ENCODE assay signal across 1 cellular context in the genomic region with DNA sequence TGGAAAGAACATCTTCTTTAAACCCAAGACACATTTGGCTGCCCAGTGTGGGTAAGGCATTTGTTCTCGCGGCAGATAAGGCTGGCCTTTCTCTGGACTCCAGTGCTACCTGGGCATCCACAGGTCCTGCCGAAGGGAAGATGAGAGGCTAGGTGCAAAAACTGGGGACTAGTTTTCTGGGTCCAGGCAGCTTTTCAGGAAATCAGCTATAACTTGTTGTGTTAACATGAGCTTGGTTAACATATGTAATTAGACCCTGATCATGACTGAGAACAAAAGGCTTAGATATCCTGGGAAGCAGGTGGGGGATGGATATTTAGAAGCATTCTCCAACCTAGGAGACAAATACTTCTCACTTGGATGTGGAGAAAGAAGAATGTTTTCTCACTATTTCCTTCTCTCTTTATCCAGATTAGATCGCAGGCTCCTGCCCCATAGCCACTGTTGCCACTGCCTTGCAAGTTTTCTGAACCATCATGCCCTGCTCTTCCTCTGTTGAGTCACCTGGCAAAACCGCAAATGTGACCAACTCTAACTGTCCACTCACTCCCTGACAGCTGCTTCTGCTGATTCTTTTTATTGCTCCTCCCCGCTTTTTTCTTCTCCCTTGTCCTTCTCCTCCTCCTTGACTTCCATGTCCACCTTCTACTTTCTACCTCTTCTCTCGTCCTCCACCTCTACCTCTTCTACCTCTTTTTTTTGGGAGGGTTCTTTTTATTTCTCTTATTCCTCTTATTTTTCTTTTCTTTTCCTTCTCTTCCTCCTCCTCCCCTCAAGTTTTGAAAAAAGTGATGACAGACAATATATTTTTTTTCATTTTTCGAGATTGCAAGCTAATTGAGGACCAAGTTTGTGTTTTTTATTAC.
TF ChIP-seq lines count a peak whose summit lies in the region.

No MANE protein-coding gene starts in this region.

TF ChIP-seq in K562, 482 proteins besides CTCF, POLR2A, EP300 and RAD21 (continued from another document and continues in another):
- peak; percentile 10; the same call in 1 of the 2 replicates for TF ChIP-seq ZNF23 (CRISPR knock-in tag; IDR thresholded peaks at IDR 0.05)
- no peak for TF ChIP-seq FUS (optimal IDR thresholded peaks at IDR 0.05; ENCODE audit: low read depth, low read length)
- TF ChIP-seq, protein P1, sequence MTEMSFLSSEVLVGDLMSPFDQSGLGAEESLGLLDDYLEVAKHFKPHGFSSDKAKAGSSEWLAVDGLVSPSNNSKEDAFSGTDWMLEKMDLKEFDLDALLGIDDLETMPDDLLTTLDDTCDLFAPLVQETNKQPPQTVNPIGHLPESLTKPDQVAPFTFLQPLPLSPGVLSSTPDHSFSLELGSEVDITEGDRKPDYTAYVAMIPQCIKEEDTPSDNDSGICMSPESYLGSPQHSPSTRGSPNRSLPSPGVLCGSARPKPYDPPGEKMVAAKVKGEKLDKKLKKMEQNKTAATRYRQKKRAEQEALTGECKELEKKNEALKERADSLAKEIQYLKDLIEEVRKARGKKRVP (CRISPR knock-in tag; IDR thresholded peaks at IDR 0.05): peak; percentile 91
- no peak for TF ChIP-seq CREBBP (IDR thresholded peaks at IDR 0.05; ENCODE audit: low read depth, low read length)
- TF ChIP-seq, protein P2, sequence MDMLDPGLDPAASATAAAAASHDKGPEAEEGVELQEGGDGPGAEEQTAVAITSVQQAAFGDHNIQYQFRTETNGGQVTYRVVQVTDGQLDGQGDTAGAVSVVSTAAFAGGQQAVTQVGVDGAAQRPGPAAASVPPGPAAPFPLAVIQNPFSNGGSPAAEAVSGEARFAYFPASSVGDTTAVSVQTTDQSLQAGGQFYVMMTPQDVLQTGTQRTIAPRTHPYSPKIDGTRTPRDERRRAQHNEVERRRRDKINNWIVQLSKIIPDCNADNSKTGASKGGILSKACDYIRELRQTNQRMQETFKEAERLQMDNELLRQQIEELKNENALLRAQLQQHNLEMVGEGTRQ (CRISPR knock-in tag; IDR thresholded peaks at IDR 0.05): no peak
- TF ChIP-seq SETDB1 (IDR thresholded peaks at IDR 0.05; ENCODE audit: low read length): no peak
- TF ChIP-seq NEUROD1 (IDR thresholded peaks at IDR 0.05; ENCODE audit: borderline replicate concordance, low read depth, low read length, partially characterized antibody): peak; percentile 53
- no peak for TF ChIP-seq KLF1 (tag; IDR thresholded peaks at IDR 0.05)
- TF ChIP-seq MTA1 (IDR thresholded peaks at IDR 0.05; ENCODE audit: borderline replicate concordance): peak; percentile 89
- TF ChIP-seq ZNF384 (IDR thresholded peaks at IDR 0.05; ENCODE audit: low read depth, low read length): peak; percentile 64
- TF ChIP-seq SMAD2 (IDR thresholded peaks at IDR 0.05; ENCODE audit: low read depth, low read length): no peak
- TF ChIP-seq SIN3B (IDR thresholded peaks at IDR 0.05; ENCODE audit: low read depth): no peak
- 0 out of 2 replicates have a peak, but pooled peaks have one; percentile 43 for TF ChIP-seq ZNF3 (CRISPR knock-in tag; IDR thresholded peaks at IDR 0.05)
- TF ChIP-seq, protein P3, sequence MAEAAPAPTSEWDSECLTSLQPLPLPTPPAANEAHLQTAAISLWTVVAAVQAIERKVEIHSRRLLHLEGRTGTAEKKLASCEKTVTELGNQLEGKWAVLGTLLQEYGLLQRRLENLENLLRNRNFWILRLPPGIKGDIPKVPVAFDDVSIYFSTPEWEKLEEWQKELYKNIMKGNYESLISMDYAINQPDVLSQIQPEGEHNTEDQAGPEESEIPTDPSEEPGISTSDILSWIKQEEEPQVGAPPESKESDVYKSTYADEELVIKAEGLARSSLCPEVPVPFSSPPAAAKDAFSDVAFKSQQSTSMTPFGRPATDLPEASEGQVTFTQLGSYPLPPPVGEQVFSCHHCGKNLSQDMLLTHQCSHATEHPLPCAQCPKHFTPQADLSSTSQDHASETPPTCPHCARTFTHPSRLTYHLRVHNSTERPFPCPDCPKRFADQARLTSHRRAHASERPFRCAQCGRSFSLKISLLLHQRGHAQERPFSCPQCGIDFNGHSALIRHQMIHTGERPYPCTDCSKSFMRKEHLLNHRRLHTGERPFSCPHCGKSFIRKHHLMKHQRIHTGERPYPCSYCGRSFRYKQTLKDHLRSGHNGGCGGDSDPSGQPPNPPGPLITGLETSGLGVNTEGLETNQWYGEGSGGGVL (CRISPR knock-in tag; IDR thresholded peaks at IDR 0.05): no peak
- TF ChIP-seq EGR1 (conservative IDR thresholded peaks at IDR 0.05): no peak
- TF ChIP-seq HOXB6 (CRISPR knock-in tag; IDR thresholded peaks at IDR 0.05; ENCODE audit: borderline replicate concordance): no peak
- peak; percentile 95; the same call in 1 of the 2 replicates for TF ChIP-seq ESRRA (IDR thresholded peaks at IDR 0.05; ENCODE audit: borderline replicate concordance, low read depth)
- no peak for TF ChIP-seq CHD4 (IDR thresholded peaks at IDR 0.05; ENCODE audit: insufficient read depth, insufficient replicate concordance, low read depth, low read length, poor library complexity, severe bottlenecking)
- TF ChIP-seq ARID2 (IDR thresholded peaks at IDR 0.05): no peak
- TF ChIP-seq, protein P4, sequence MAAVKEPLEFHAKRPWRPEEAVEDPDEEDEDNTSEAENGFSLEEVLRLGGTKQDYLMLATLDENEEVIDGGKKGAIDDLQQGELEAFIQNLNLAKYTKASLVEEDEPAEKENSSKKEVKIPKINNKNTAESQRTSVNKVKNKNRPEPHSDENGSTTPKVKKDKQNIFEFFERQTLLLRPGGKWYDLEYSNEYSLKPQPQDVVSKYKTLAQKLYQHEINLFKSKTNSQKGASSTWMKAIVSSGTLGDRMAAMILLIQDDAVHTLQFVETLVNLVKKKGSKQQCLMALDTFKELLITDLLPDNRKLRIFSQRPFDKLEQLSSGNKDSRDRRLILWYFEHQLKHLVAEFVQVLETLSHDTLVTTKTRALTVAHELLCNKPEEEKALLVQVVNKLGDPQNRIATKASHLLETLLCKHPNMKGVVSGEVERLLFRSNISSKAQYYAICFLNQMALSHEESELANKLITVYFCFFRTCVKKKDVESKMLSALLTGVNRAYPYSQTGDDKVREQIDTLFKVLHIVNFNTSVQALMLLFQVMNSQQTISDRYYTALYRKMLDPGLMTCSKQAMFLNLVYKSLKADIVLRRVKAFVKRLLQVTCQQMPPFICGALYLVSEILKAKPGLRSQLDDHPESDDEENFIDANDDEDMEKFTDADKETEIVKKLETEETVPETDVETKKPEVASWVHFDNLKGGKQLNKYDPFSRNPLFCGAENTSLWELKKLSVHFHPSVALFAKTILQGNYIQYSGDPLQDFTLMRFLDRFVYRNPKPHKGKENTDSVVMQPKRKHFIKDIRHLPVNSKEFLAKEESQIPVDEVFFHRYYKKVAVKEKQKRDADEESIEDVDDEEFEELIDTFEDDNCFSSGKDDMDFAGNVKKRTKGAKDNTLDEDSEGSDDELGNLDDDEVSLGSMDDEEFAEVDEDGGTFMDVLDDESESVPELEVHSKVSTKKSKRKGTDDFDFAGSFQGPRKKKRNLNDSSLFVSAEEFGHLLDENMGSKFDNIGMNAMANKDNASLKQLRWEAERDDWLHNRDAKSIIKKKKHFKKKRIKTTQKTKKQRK (IDR thresholded peaks at IDR 0.05; ENCODE audit: borderline replicate concordance, low read depth, low read length): no peak
- TF ChIP-seq, protein P5, sequence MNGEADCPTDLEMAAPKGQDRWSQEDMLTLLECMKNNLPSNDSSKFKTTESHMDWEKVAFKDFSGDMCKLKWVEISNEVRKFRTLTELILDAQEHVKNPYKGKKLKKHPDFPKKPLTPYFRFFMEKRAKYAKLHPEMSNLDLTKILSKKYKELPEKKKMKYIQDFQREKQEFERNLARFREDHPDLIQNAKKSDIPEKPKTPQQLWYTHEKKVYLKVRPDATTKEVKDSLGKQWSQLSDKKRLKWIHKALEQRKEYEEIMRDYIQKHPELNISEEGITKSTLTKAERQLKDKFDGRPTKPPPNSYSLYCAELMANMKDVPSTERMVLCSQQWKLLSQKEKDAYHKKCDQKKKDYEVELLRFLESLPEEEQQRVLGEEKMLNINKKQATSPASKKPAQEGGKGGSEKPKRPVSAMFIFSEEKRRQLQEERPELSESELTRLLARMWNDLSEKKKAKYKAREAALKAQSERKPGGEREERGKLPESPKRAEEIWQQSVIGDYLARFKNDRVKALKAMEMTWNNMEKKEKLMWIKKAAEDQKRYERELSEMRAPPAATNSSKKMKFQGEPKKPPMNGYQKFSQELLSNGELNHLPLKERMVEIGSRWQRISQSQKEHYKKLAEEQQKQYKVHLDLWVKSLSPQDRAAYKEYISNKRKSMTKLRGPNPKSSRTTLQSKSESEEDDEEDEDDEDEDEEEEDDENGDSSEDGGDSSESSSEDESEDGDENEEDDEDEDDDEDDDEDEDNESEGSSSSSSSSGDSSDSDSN (IDR thresholded peaks at IDR 0.05; ENCODE audit: borderline replicate concordance in 1 of 2, low read depth in 2 of 2, low read length in 2 of 2): no peak
- TF ChIP-seq ZNF644 (tag; IDR thresholded peaks at IDR 0.05; ENCODE audit: low read depth): no peak; the same call in 1 of the 2 replicates
- TF ChIP-seq, protein P6, sequence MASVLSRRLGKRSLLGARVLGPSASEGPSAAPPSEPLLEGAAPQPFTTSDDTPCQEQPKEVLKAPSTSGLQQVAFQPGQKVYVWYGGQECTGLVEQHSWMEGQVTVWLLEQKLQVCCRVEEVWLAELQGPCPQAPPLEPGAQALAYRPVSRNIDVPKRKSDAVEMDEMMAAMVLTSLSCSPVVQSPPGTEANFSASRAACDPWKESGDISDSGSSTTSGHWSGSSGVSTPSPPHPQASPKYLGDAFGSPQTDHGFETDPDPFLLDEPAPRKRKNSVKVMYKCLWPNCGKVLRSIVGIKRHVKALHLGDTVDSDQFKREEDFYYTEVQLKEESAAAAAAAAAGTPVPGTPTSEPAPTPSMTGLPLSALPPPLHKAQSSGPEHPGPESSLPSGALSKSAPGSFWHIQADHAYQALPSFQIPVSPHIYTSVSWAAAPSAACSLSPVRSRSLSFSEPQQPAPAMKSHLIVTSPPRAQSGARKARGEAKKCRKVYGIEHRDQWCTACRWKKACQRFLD (CRISPR knock-in tag; IDR thresholded peaks at IDR 0.05): peak; percentile 75
- TF ChIP-seq ZC3H11A (IDR thresholded peaks at IDR 0.05; ENCODE audit: low read depth, low read length): no peak
- TF ChIP-seq, protein P7, sequence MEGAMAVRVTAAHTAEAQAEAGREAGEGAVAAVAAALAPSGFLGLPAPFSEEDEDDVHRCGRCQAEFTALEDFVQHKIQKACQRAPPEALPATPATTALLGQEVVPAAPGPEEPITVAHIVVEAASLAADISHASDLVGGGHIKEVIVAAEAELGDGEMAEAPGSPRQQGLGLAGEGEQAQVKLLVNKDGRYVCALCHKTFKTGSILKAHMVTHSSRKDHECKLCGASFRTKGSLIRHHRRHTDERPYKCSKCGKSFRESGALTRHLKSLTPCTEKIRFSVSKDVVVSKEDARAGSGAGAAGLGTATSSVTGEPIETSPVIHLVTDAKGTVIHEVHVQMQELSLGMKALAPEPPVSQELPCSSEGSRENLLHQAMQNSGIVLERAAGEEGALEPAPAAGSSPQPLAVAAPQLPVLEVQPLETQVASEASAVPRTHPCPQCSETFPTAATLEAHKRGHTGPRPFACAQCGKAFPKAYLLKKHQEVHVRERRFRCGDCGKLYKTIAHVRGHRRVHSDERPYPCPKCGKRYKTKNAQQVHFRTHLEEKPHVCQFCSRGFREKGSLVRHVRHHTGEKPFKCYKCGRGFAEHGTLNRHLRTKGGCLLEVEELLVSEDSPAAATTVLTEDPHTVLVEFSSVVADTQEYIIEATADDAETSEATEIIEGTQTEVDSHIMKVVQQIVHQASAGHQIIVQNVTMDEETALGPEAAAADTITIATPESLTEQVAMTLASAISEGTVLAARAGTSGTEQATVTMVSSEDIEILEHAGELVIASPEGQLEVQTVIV (CRISPR knock-in tag; IDR thresholded peaks at IDR 0.05; ENCODE audit: borderline replicate concordance): no peak
- TF ChIP-seq, protein P8, sequence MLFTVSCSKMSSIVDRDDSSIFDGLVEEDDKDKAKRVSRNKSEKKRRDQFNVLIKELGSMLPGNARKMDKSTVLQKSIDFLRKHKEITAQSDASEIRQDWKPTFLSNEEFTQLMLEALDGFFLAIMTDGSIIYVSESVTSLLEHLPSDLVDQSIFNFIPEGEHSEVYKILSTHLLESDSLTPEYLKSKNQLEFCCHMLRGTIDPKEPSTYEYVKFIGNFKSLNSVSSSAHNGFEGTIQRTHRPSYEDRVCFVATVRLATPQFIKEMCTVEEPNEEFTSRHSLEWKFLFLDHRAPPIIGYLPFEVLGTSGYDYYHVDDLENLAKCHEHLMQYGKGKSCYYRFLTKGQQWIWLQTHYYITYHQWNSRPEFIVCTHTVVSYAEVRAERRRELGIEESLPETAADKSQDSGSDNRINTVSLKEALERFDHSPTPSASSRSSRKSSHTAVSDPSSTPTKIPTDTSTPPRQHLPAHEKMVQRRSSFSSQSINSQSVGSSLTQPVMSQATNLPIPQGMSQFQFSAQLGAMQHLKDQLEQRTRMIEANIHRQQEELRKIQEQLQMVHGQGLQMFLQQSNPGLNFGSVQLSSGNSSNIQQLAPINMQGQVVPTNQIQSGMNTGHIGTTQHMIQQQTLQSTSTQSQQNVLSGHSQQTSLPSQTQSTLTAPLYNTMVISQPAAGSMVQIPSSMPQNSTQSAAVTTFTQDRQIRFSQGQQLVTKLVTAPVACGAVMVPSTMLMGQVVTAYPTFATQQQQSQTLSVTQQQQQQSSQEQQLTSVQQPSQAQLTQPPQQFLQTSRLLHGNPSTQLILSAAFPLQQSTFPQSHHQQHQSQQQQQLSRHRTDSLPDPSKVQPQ (CRISPR knock-in tag; IDR thresholded peaks at IDR 0.05; ENCODE audit: borderline replicate concordance): no peak
- TF ChIP-seq KLF10 (CRISPR knock-in tag; IDR thresholded peaks at IDR 0.05): peak; percentile 55; the same call in 1 of the 2 replicates
- TF ChIP-seq, protein P9, sequence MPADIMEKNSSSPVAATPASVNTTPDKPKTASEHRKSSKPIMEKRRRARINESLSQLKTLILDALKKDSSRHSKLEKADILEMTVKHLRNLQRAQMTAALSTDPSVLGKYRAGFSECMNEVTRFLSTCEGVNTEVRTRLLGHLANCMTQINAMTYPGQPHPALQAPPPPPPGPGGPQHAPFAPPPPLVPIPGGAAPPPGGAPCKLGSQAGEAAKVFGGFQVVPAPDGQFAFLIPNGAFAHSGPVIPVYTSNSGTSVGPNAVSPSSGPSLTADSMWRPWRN (IDR thresholded peaks at IDR 0.05; ENCODE audit: low read depth): no peak; the same call in 1 of the 2 replicates
- TF ChIP-seq ELF2 (CRISPR knock-in tag; IDR thresholded peaks at IDR 0.05): no peak; the same call in 1 of the 2 replicates
- TF ChIP-seq CBFA2T2 (conservative IDR thresholded peaks at IDR 0.05): peak; percentile 81
- TF ChIP-seq FOXP1 (CRISPR knock-in tag; IDR thresholded peaks at IDR 0.05): no peak
- TF ChIP-seq RFX5 (IDR thresholded peaks at IDR 0.05; ENCODE audit: low read depth, low read length): no peak
- TF ChIP-seq MTA2 (IDR thresholded peaks at IDR 0.05; ENCODE audit: low read depth): peak; percentile 86
- no peak for TF ChIP-seq NR1H2 (CRISPR knock-in tag; IDR thresholded peaks at IDR 0.05)
- no peak for TF ChIP-seq CAMTA2 (CRISPR knock-in tag; conservative IDR thresholded peaks at IDR 0.05)
- peak; percentile 46; the same call in 1 of the 2 replicates for TF ChIP-seq MYC (IDR thresholded peaks at IDR 0.05; ENCODE audit: low read depth, low read length)
- TF ChIP-seq MYC (CRISPR knock-in tag; IDR thresholded peaks at IDR 0.05; ENCODE audit: borderline replicate concordance, low read depth): no peak
- TF ChIP-seq RBM17 (IDR thresholded peaks at IDR 0.05; ENCODE audit: borderline replicate concordance, low read depth, low read length): no peak
- TF ChIP-seq, protein P10, sequence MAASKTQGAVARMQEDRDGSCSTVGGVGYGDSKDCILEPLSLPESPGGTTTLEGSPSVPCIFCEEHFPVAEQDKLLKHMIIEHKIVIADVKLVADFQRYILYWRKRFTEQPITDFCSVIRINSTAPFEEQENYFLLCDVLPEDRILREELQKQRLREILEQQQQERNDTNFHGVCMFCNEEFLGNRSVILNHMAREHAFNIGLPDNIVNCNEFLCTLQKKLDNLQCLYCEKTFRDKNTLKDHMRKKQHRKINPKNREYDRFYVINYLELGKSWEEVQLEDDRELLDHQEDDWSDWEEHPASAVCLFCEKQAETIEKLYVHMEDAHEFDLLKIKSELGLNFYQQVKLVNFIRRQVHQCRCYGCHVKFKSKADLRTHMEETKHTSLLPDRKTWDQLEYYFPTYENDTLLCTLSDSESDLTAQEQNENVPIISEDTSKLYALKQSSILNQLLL (CRISPR knock-in tag; IDR thresholded peaks at IDR 0.05; ENCODE audit: borderline replicate concordance): no peak
